In the genomic region with DNA sequence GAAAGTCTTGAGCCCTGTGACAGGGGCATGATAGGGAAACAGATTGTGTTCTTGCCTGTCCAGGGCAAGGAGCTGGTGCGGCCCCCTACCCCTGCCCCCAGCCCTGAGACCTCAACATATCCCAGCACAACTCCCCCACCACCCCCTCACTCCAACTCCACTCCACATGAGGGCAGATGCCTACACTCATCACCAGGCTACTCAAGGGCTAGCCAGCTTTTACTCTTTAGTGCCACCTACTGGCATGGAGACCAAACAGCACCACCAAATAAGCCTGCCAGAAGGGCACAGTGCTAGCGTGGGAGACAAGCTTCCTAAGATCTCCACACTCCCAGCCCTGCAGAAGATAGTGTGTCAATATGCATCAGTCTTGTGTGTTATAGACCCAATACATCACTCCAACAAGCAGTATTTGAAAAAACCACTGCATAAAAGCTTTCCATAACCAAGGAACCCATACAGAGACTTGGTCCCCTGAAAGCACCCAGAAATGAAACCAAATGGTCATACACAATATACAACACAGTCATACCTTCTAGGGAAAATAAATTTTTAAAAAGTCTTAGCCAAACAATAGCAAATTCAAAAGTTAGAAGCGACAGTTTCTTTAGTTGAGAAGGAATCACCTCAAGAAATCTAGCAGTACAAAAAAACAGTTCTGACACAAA, we compare ENCODE assay signal across 8 cellular contexts.
A peak's percentile ranks its signal among the peaks of the same experiment; 100 is the strongest.
DNase-seq lines count a peak whose midpoint lies in the region; ATAC-seq and TF ChIP-seq lines count a peak whose summit lies in the region.

No MANE protein-coding gene starts in this region.

- H3K79me2 ChIP-seq in KMS-11 (ENCODE audit: insufficient read depth, low read depth): no peaks in the 10 kb centered on the region
- H3K79me2 ChIP-seq in mesendoderm (ENCODE audit: control insufficient read depth, insufficient read depth, low read length): no peaks in the 10 kb centered on the region

- no peak overlapping the region for H2BK120ac ChIP-seq in mesendoderm (ENCODE audit: low read depth, low read length)

- H3K27me3 ChIP-seq in KMS-11 (ENCODE audit: insufficient read depth, low read depth) (no peaks in the 10 kb centered on the region), mesendoderm (ENCODE audit: insufficient read depth, low read length, poor library complexity) (no peaks in the 10 kb centered on the region), stomach (peaks cover 0 to 6% (median 0%) of the 10 kb centered on the region in 3 donors)

- H3K27me3 Mint-ChIP-seq in activated B cell treated with CpG ODN at 0.5 μM for 24 hours: peaks cover 33% of the 10 kb centered on the region

- intact Hi-C loops in activated B cell treated with CpG ODN at 0.5 μM for 24 hours (cut with micrococcal nuclease): loop anchor here (1.0 kb wide), 2 partner anchors 155 to 223 kb away; no protein-coding TSS in a partner anchor
- intact Hi-C loops in stomach (cut with DNase I; ENCODE audit: low total_unique reads): no loop called here

- H3K27ac Mint-ChIP-seq in activated B cell treated with CpG ODN at 0.5 μM for 24 hours: no peak overlapping the region

- ATAC-seq in GM21723 (IDR thresholded peaks at IDR 0.05; ENCODE audit: unreplicated experiment) (peak; percentile 92), activated B cell treated with CpG ODN at 0.5 μM for 24 hours (ENCODE audit: low read depth) (peak; percentile 92)

- H4K20me1 ChIP-seq in KMS-11 (ENCODE audit: insufficient read depth): no peaks in the 10 kb centered on the region

- no peak for TF ChIP-seq POLR2A in stomach (IDR thresholded peaks at IDR 0.05)

- no peak overlapping the region for H4K5ac ChIP-seq in mesendoderm (ENCODE audit: low read length)

- TF ChIP-seq EP300 in stomach (IDR thresholded peaks at IDR 0.05): no peak

- no peak overlapping the region for H2AFZ ChIP-seq in KMS-11 (ENCODE audit: low read depth)

- no peaks in the 10 kb centered on the region for H3K36me3 Mint-ChIP-seq in activated B cell treated with CpG ODN at 0.5 μM for 24 hours (ENCODE audit: low read depth)

- no peak overlapping the region for H3K9ac ChIP-seq in KMS-11
- H3K9ac ChIP-seq in mesendoderm (ENCODE audit: low read length): no peak overlapping the region

- no peak overlapping the region for H2BK5ac ChIP-seq in mesendoderm (ENCODE audit: low read length)

- H3K4me1 ChIP-seq in KMS-11 (ENCODE audit: low read depth, poor library complexity, severe bottlenecking): no peaks in the 10 kb centered on the region
- H3K4me1 ChIP-seq in mesendoderm (ENCODE audit: control insufficient read depth, low read depth, low read length): peaks cover 6% of the 10 kb centered on the region
- no peaks in the 10 kb centered on the region for H3K4me1 ChIP-seq in stomach

- no peak overlapping the region for H4K8ac ChIP-seq in mesendoderm (ENCODE audit: low read depth, low read length)

- WGBS in mesendoderm (ENCODE audit: extremely low coverage, insufficient coverage, low lambda C conversion rate): no CpG with 5 or more reads among the region's 3 CpGs
- WGBS in stomach, 5 donors: 29 to 64% (median 56%) methylated on average over 2 to 3 of the region's 3 CpGs

- H3K4me2 ChIP-seq in KMS-11: no peak overlapping the region
- no peak overlapping the region for H3K4me2 ChIP-seq in mesendoderm (ENCODE audit: low read length)

- H2BK15ac ChIP-seq in mesendoderm (replicated peaks; ENCODE audit: low read depth): no peak overlapping the region

- peaks cover 3% of the 10 kb centered on the region for H3K9me3 Mint-ChIP-seq in activated B cell treated with CpG ODN at 0.5 μM for 24 hours

- CTCF ChIA-PET in activated B cell treated with CpG ODN at 0.5 μM for 24 hours (lab: Charles Lee): interaction anchor here (0.6 to 3.1 kb wide), 14 partner anchors 11 to 230 kb away, joined by 3 to 105 read pairs (median 3); no protein-coding TSS in a partner anchor

- peak; percentile 87 for TF ChIP-seq CTCF in GM10266 (IDR thresholded peaks at IDR 0.05; ENCODE audit: control insufficient read depth, insufficient read depth, low read depth, missing control alignments)
- peak; percentile 59 for TF ChIP-seq CTCF in KMS-11 (conservative IDR thresholded peaks at IDR 0.05; ENCODE audit: low read depth, low read length)
- TF ChIP-seq CTCF in activated B cell treated with CpG ODN at 0.5 μM for 24 hours (IDR thresholded peaks at IDR 0.05): no peak
- TF ChIP-seq CTCF in choroid plexus epithelial cell (conservative IDR thresholded peaks at IDR 0.05; ENCODE audit: low read depth, low read length): peak; percentile 71
- peak in 5 of 7 experiments; percentile 55 to 74 (median 64) for TF ChIP-seq CTCF in stomach (IDR thresholded peaks at IDR 0.05)

- no peaks in the 10 kb centered on the region for H3K79me1 ChIP-seq in mesendoderm (ENCODE audit: low read length)

- no peak overlapping the region for H3K4ac ChIP-seq in mesendoderm (ENCODE audit: low read depth, low read length)

- H3K4me3 ChIP-seq in KMS-11 (IDR thresholded peaks at IDR 0.05; ENCODE audit: insufficient read depth, low read depth, low read length) (no peak overlapping the region), choroid plexus epithelial cell (ENCODE audit: low read depth, low read length) (no peak overlapping the region), mesendoderm (ENCODE audit: low read length) (no peak overlapping the region), stomach (no peak overlapping the region)

- H2AK5ac ChIP-seq in mesendoderm (ENCODE audit: low read length): no peak overlapping the region

- no peak overlapping the region for H3K23ac ChIP-seq in mesendoderm (ENCODE audit: low read length)

- POLR2A ChIA-PET in activated B cell treated with CpG ODN at 0.5 μM for 24 hours (lab: Charles Lee): interaction anchor here (0.7 kb wide), 1 partner anchor 216 kb away, joined by 3 read pairs; no protein-coding TSS in a partner anchor

- no peak overlapping the region for H3K56ac ChIP-seq in mesendoderm (ENCODE audit: low read length)

- peaks cover 4% of the 10 kb centered on the region for H3K4me1 Mint-ChIP-seq in activated B cell treated with CpG ODN at 0.5 μM for 24 hours

- no peak overlapping the region for H3K4me3 Mint-ChIP-seq in activated B cell treated with CpG ODN at 0.5 μM for 24 hours

- H3K36me3 ChIP-seq in KMS-11 (ENCODE audit: insufficient read depth) (no peaks in the 10 kb centered on the region), mesendoderm (ENCODE audit: control insufficient read depth, insufficient read depth, low read length) (no peaks in the 10 kb centered on the region), stomach (no peaks in the 10 kb centered on the region)

- no peak overlapping the region for H3K18ac ChIP-seq in mesendoderm (ENCODE audit: low read length)

- H3K27ac ChIP-seq in KMS-11 (no peak overlapping the region), mesendoderm (ENCODE audit: low read depth, low read length) (no peak overlapping the region), stomach (no peak overlapping the region)

- peaks cover 0 to 5% (median 0%) of the 10 kb centered on the region in 4 donors for H3K9me3 ChIP-seq in stomach

- DNase-seq in GM10266 (ENCODE audit: extremely low spot score) (peak; percentile 67), activated B cell treated with CpG ODN at 0.5 μM for 24 hours (no peak), choroid plexus epithelial cell (ENCODE audit: low read depth) (peak; percentile 45), mesendoderm (peak; percentile 78), stomach (peak; percentile 57), ecto neural progenitor cell (ENCODE audit: low spot score) (no peak)

Comparison
In these comparisons a context has a peak if more than half of its experiments do, and no peak if none do; other contexts are left out.
1. DNase-seq: peak in GM10266 (single experiment), choroid plexus epithelial cell (single experiment), mesendoderm (single experiment) and stomach (single experiment); none in activated B cell treated with CpG ODN at 0.5 μM for 24 hours (single experiment) and ecto neural progenitor cell (single experiment).